Comparison of ENCODE assay signal across 1 cellular context in genomic region chr1:52633291-52633754, GRCh38.
A peak's percentile ranks its signal among the peaks of the same experiment; 100 is the strongest.
TF ChIP-seq lines count a peak whose summit lies in the region.

No MANE protein-coding gene starts in this region.

TF ChIP-seq in WTC11, 78 proteins besides CTCF, POLR2A, EP300 and RAD21 (continued from another document):
- TF ChIP-seq, protein P1, sequence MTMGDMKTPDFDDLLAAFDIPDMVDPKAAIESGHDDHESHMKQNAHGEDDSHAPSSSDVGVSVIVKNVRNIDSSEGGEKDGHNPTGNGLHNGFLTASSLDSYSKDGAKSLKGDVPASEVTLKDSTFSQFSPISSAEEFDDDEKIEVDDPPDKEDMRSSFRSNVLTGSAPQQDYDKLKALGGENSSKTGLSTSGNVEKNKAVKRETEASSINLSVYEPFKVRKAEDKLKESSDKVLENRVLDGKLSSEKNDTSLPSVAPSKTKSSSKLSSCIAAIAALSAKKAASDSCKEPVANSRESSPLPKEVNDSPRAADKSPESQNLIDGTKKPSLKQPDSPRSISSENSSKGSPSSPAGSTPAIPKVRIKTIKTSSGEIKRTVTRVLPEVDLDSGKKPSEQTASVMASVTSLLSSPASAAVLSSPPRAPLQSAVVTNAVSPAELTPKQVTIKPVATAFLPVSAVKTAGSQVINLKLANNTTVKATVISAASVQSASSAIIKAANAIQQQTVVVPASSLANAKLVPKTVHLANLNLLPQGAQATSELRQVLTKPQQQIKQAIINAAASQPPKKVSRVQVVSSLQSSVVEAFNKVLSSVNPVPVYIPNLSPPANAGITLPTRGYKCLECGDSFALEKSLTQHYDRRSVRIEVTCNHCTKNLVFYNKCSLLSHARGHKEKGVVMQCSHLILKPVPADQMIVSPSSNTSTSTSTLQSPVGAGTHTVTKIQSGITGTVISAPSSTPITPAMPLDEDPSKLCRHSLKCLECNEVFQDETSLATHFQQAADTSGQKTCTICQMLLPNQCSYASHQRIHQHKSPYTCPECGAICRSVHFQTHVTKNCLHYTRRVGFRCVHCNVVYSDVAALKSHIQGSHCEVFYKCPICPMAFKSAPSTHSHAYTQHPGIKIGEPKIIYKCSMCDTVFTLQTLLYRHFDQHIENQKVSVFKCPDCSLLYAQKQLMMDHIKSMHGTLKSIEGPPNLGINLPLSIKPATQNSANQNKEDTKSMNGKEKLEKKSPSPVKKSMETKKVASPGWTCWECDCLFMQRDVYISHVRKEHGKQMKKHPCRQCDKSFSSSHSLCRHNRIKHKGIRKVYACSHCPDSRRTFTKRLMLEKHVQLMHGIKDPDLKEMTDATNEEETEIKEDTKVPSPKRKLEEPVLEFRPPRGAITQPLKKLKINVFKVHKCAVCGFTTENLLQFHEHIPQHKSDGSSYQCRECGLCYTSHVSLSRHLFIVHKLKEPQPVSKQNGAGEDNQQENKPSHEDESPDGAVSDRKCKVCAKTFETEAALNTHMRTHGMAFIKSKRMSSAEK (CRISPR knock-in tag; IDR thresholded peaks at IDR 0.05; ENCODE audit: borderline replicate concordance) = no peak
- TF ChIP-seq NR3C1 (CRISPR knock-in tag; conservative IDR thresholded peaks at IDR 0.05; ENCODE audit: low read depth) (peak; percentile 16; the same call in 1 of the 2 replicates), KAT7 (CRISPR knock-in tag; IDR thresholded peaks at IDR 0.05; ENCODE audit: borderline replicate concordance) (peak; percentile 1; the same call in 1 of the 2 replicates), ZNF671 (CRISPR knock-in tag; IDR thresholded peaks at IDR 0.05) (no peak), TP53 (CRISPR knock-in tag; IDR thresholded peaks at IDR 0.05) (peak; percentile 64; the same call in 1 of the 2 replicates)
- TF ChIP-seq, protein P2, sequence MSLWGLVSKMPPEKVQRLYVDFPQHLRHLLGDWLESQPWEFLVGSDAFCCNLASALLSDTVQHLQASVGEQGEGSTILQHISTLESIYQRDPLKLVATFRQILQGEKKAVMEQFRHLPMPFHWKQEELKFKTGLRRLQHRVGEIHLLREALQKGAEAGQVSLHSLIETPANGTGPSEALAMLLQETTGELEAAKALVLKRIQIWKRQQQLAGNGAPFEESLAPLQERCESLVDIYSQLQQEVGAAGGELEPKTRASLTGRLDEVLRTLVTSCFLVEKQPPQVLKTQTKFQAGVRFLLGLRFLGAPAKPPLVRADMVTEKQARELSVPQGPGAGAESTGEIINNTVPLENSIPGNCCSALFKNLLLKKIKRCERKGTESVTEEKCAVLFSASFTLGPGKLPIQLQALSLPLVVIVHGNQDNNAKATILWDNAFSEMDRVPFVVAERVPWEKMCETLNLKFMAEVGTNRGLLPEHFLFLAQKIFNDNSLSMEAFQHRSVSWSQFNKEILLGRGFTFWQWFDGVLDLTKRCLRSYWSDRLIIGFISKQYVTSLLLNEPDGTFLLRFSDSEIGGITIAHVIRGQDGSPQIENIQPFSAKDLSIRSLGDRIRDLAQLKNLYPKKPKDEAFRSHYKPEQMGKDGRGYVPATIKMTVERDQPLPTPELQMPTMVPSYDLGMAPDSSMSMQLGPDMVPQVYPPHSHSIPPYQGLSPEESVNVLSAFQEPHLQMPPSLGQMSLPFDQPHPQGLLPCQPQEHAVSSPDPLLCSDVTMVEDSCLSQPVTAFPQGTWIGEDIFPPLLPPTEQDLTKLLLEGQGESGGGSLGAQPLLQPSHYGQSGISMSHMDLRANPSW (CRISPR knock-in tag; conservative IDR thresholded peaks at IDR 0.05; ENCODE audit: low read depth) = 0 out of 2 replicates have a peak, but pooled peaks have one; percentile 9
